ENCODE assay signal across 8 cellular contexts in genomic region chr12:119668315-119668651, GRCh38. TPM values are rescaled to one million over a fixed set of nuclear protein-coding genes. Genes with fewer than 3 reads are reported as not detected.
DNase-seq lines count a peak whose midpoint lies in the region; ATAC-seq and TF ChIP-seq lines count a peak whose summit lies in the region.

No MANE protein-coding gene starts in this region.

- H3K36me3 Mint-ChIP-seq in activated naive CD4-positive, alpha-beta T cell treated with anti-CD3 and anti-CD28 coated beads, Interleukin-2, amount 50 U/mL, for 24 hours: peaks cover 9% of the 10 kb centered on the region
- peaks cover 43% of the 10 kb centered on the region for H3K36me3 Mint-ChIP-seq in activated CD8-positive, alpha-beta T cell treated with anti-CD3 and anti-CD28 coated beads for 36 hours (ENCODE audit: low read depth)
- H3K36me3 Mint-ChIP-seq in stimulated activated naive B cell treated with anti-CD40 and anti-IgM and Interleukin-4, amounts not matched to agents 10 μg/mL and 1 μg/mL and 100 μg/mL, for 72 hours: peaks cover 44% of the 10 kb centered on the region in 2 donors

- H3K9ac ChIP-seq in iPS-15b (ENCODE audit: low read depth, low read length): peak overlapping the region; percentile 98

- TF ChIP-seq CTCF in activated CD8-positive, alpha-beta T cell treated with anti-CD3 and anti-CD28 coated beads for 36 hours (IDR thresholded peaks at IDR 0.05): no peak

- no peaks in the 10 kb centered on the region for H3K9me3 Mint-ChIP-seq in activated naive CD4-positive, alpha-beta T cell treated with anti-CD3 and anti-CD28 coated beads, Interleukin-2, amount 50 U/mL, for 24 hours
- no peaks in the 10 kb centered on the region for H3K9me3 Mint-ChIP-seq in activated CD8-positive, alpha-beta T cell treated with anti-CD3 and anti-CD28 coated beads for 36 hours
- peaks cover 5 to 6% of the 10 kb centered on the region in 2 donors for H3K9me3 Mint-ChIP-seq in stimulated activated naive B cell treated with anti-CD40 and anti-IgM and Interleukin-4, amounts not matched to agents 10 μg/mL and 1 μg/mL and 100 μg/mL, for 72 hours

- H3K4me3 ChIP-seq in iPS-15b (ENCODE audit: low read depth, low read length): peak overlapping the region; percentile 98

- DNase-seq in activated naive CD4-positive, alpha-beta T cell (lab: John Stamatoyannopoulos, UW): no peak
- DNase-seq in activated CD8-positive, alpha-beta T cell treated with anti-CD3 and anti-CD28 coated beads for 36 hours: no peak
- DNase-seq in stimulated activated naive B cell treated with anti-CD40 and anti-IgM and Interleukin-4, amounts not matched to agents 10 μg/mL and 1 μg/mL and 100 μg/mL, for 72 hours: no peak
- DNase-seq in activated gamma-delta T cell (lab: John Stamatoyannopoulos, UW) (no peak), posterior vena cava (ENCODE audit: low spot score) (no peak), UCSD-AML1 (lab: John Stamatoyannopoulos, UW; ENCODE audit: unreplicated experiment) (no peak)

- H3K9me3 ChIP-seq in iPS-15b (ENCODE audit: control insufficient read depth, insufficient read depth, low read length): no peaks in the 10 kb centered on the region

- CTCF ChIA-PET in activated CD8-positive, alpha-beta T cell treated with anti-CD3 and anti-CD28 coated beads for 36 hours (lab: Charles Lee): interaction anchor here (0.7 to 2.4 kb wide), 7 partner anchors 10 to 228 kb away, joined by 3 to 8 read pairs (median 7); no protein-coding TSS in a partner anchor

- peaks cover 60% of the 10 kb centered on the region for H3K4me1 Mint-ChIP-seq in activated naive CD4-positive, alpha-beta T cell treated with anti-CD3 and anti-CD28 coated beads, Interleukin-2, amount 50 U/mL, for 24 hours
- H3K4me1 Mint-ChIP-seq in activated CD8-positive, alpha-beta T cell treated with anti-CD3 and anti-CD28 coated beads for 36 hours (ENCODE audit: low read depth): peaks cover 51% of the 10 kb centered on the region
- H3K4me1 Mint-ChIP-seq in stimulated activated naive B cell treated with anti-CD40 and anti-IgM and Interleukin-4, amounts not matched to agents 10 μg/mL and 1 μg/mL and 100 μg/mL, for 72 hours: peaks cover 37 to 55% of the 10 kb centered on the region in 2 donors

- H3K27me3 ChIP-seq in iPS-15b (ENCODE audit: control insufficient read depth, insufficient read depth, low read length): no peaks in the 10 kb centered on the region

- H3K27ac Mint-ChIP-seq in activated naive CD4-positive, alpha-beta T cell treated with anti-CD3 and anti-CD28 coated beads, Interleukin-2, amount 50 U/mL, for 24 hours: peak overlapping the region; percentile 92
- H3K27ac Mint-ChIP-seq in activated CD8-positive, alpha-beta T cell treated with anti-CD3 and anti-CD28 coated beads for 36 hours: peak overlapping the region; percentile 95
- peak overlapping the region; percentile 98 for H3K27ac Mint-ChIP-seq in stimulated activated naive B cell treated with anti-CD40 and anti-IgM and Interleukin-4, amounts not matched to agents 10 μg/mL and 1 μg/mL and 100 μg/mL, for 72 hours

- intact Hi-C loops in activated CD8-positive, alpha-beta T cell treated with anti-CD3 and anti-CD28 coated beads for 36 hours (cut with micrococcal nuclease): no loop called here
- intact Hi-C loops in posterior vena cava (cut with DNase I): no loop called here

- H3K36me3 ChIP-seq in iPS-15b (ENCODE audit: control insufficient read depth, insufficient read depth, low read length): peaks cover 14% of the 10 kb centered on the region

- POLR2A ChIA-PET in activated CD8-positive, alpha-beta T cell treated with anti-CD3 and anti-CD28 coated beads for 36 hours (lab: Charles Lee): interaction anchor here (0.6 to 1.3 kb wide), 5 partner anchors 13 to 1652 kb away, joined by 3 to 6 read pairs (median 3); partner anchors contain the start of genes PEBP1 and RFC5

- H3K4me3 Mint-ChIP-seq in activated naive CD4-positive, alpha-beta T cell treated with anti-CD3 and anti-CD28 coated beads, Interleukin-2, amount 50 U/mL, for 24 hours: peak overlapping the region; percentile 93
- H3K4me3 Mint-ChIP-seq in activated CD8-positive, alpha-beta T cell treated with anti-CD3 and anti-CD28 coated beads for 36 hours: peak overlapping the region; percentile 92
- H3K4me3 Mint-ChIP-seq in stimulated activated naive B cell treated with anti-CD40 and anti-IgM and Interleukin-4, amounts not matched to agents 10 μg/mL and 1 μg/mL and 100 μg/mL, for 72 hours: peak overlapping the region; percentile 88 to 90

- no peaks in the 10 kb centered on the region for H3K4me1 ChIP-seq in iPS-15b (ENCODE audit: control insufficient read depth, insufficient read depth, low read length)

- no peaks in the 10 kb centered on the region for H3K27me3 Mint-ChIP-seq in activated naive CD4-positive, alpha-beta T cell treated with anti-CD3 and anti-CD28 coated beads, Interleukin-2, amount 50 U/mL, for 24 hours
- H3K27me3 Mint-ChIP-seq in activated CD8-positive, alpha-beta T cell treated with anti-CD3 and anti-CD28 coated beads for 36 hours: no peaks in the 10 kb centered on the region
- H3K27me3 Mint-ChIP-seq in stimulated activated naive B cell treated with anti-CD40 and anti-IgM and Interleukin-4, amounts not matched to agents 10 μg/mL and 1 μg/mL and 100 μg/mL, for 72 hours: no peaks in the 10 kb centered on the region

- ATAC-seq in activated CD8-positive, alpha-beta T cell treated with anti-CD3 and anti-CD28 coated beads for 36 hours: no peak
- ATAC-seq in stimulated activated naive B cell treated with anti-CD40 and anti-IgM and Interleukin-4, amounts not matched to agents 10 μg/mL and 1 μg/mL and 100 μg/mL, for 72 hours (replicated peaks): no peak

RNA-seq across cellular contexts. Expression of gene PRKAB1, which starts 0.3 kb away (rescaled TPM):
- total RNA-seq in activated CD8-positive, alpha-beta T cell treated with anti-CD3 and anti-CD28 coated beads for 36 hours: 10 to 100 TPM; 21.0 to 24.8 TPM
- 10 to 100 TPM; 19.0 to 24.0 TPM for total RNA-seq in posterior vena cava
